ENCODE assay signal across 6 cellular contexts in the genomic region with DNA sequence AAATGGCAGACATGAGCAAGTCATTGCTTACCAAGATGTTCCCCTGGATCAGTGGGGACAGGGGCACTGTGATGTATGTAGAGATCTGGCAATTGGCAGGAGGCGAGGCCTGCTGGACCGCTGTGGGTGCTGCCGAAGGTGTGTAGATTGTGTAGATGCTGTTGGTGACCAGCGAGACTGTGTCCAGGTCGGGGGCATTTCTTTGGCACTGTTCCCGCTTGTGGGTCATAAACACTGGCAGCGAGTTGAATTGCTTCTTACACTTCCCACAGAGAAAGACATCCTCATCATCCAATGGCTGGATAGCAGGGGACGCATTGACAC. TPM values are rescaled to one million over a fixed set of nuclear protein-coding genes. Genes with fewer than 3 reads are reported as not detected.
"Had no signal": no experiment of that assay in that cellular context is flagged by ENCODE, and none has a peak within 500 bp of the region (broad histone marks: within the 10 kb centered on the region; RNA-seq: fewer than 3 reads in every experiment).

No MANE protein-coding gene starts in this region.

- H3K27ac ChIP-seq: GM23248 had no signal

- H3K9ac ChIP-seq: GM23248 had no signal

- H3K4me3 ChIP-seq: GM23248 had no signal

- H2AFZ ChIP-seq: GM23248 had no signal

- DNase-seq: GM23248, GOT3, H9, HCEC 1CT had no signal

RNA-seq across cellular contexts. Expression of a gene that starts 52.7 kb away (rescaled TPM):
- total RNA-seq: H9, HT-29 had no signal
- polyA plus RNA-seq: IgD-negative memory B cell had no signal
